1 cellular context compared by ENCODE assay signal in genomic region chr11:63867511-63867910, GRCh38.
TF ChIP-seq lines count a peak whose summit lies in the region.

No MANE protein-coding gene starts in this region.

TF ChIP-seq in GM23338, 12 proteins besides CTCF, POLR2A, EP300 and RAD21 (continued from another document):
- TF ChIP-seq, protein P1, sequence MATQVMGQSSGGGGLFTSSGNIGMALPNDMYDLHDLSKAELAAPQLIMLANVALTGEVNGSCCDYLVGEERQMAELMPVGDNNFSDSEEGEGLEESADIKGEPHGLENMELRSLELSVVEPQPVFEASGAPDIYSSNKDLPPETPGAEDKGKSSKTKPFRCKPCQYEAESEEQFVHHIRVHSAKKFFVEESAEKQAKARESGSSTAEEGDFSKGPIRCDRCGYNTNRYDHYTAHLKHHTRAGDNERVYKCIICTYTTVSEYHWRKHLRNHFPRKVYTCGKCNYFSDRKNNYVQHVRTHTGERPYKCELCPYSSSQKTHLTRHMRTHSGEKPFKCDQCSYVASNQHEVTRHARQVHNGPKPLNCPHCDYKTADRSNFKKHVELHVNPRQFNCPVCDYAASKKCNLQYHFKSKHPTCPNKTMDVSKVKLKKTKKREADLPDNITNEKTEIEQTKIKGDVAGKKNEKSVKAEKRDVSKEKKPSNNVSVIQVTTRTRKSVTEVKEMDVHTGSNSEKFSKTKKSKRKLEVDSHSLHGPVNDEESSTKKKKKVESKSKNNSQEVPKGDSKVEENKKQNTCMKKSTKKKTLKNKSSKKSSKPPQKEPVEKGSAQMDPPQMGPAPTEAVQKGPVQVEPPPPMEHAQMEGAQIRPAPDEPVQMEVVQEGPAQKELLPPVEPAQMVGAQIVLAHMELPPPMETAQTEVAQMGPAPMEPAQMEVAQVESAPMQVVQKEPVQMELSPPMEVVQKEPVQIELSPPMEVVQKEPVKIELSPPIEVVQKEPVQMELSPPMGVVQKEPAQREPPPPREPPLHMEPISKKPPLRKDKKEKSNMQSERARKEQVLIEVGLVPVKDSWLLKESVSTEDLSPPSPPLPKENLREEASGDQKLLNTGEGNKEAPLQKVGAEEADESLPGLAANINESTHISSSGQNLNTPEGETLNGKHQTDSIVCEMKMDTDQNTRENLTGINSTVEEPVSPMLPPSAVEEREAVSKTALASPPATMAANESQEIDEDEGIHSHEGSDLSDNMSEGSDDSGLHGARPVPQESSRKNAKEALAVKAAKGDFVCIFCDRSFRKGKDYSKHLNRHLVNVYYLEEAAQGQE (IDR thresholded peaks at IDR 0.05; ENCODE audit: unreplicated experiment) = no peak
- TF ChIP-seq STAT1 (IDR thresholded peaks at IDR 0.05; ENCODE audit: unreplicated experiment) (no peak), ZNF331 (CRISPR knock-in tag; IDR thresholded peaks at IDR 0.05; ENCODE audit: low read depth) (no peak), ZNF114 (CRISPR knock-in tag; IDR thresholded peaks at IDR 0.05) (no peak)
- TF ChIP-seq, protein P2, sequence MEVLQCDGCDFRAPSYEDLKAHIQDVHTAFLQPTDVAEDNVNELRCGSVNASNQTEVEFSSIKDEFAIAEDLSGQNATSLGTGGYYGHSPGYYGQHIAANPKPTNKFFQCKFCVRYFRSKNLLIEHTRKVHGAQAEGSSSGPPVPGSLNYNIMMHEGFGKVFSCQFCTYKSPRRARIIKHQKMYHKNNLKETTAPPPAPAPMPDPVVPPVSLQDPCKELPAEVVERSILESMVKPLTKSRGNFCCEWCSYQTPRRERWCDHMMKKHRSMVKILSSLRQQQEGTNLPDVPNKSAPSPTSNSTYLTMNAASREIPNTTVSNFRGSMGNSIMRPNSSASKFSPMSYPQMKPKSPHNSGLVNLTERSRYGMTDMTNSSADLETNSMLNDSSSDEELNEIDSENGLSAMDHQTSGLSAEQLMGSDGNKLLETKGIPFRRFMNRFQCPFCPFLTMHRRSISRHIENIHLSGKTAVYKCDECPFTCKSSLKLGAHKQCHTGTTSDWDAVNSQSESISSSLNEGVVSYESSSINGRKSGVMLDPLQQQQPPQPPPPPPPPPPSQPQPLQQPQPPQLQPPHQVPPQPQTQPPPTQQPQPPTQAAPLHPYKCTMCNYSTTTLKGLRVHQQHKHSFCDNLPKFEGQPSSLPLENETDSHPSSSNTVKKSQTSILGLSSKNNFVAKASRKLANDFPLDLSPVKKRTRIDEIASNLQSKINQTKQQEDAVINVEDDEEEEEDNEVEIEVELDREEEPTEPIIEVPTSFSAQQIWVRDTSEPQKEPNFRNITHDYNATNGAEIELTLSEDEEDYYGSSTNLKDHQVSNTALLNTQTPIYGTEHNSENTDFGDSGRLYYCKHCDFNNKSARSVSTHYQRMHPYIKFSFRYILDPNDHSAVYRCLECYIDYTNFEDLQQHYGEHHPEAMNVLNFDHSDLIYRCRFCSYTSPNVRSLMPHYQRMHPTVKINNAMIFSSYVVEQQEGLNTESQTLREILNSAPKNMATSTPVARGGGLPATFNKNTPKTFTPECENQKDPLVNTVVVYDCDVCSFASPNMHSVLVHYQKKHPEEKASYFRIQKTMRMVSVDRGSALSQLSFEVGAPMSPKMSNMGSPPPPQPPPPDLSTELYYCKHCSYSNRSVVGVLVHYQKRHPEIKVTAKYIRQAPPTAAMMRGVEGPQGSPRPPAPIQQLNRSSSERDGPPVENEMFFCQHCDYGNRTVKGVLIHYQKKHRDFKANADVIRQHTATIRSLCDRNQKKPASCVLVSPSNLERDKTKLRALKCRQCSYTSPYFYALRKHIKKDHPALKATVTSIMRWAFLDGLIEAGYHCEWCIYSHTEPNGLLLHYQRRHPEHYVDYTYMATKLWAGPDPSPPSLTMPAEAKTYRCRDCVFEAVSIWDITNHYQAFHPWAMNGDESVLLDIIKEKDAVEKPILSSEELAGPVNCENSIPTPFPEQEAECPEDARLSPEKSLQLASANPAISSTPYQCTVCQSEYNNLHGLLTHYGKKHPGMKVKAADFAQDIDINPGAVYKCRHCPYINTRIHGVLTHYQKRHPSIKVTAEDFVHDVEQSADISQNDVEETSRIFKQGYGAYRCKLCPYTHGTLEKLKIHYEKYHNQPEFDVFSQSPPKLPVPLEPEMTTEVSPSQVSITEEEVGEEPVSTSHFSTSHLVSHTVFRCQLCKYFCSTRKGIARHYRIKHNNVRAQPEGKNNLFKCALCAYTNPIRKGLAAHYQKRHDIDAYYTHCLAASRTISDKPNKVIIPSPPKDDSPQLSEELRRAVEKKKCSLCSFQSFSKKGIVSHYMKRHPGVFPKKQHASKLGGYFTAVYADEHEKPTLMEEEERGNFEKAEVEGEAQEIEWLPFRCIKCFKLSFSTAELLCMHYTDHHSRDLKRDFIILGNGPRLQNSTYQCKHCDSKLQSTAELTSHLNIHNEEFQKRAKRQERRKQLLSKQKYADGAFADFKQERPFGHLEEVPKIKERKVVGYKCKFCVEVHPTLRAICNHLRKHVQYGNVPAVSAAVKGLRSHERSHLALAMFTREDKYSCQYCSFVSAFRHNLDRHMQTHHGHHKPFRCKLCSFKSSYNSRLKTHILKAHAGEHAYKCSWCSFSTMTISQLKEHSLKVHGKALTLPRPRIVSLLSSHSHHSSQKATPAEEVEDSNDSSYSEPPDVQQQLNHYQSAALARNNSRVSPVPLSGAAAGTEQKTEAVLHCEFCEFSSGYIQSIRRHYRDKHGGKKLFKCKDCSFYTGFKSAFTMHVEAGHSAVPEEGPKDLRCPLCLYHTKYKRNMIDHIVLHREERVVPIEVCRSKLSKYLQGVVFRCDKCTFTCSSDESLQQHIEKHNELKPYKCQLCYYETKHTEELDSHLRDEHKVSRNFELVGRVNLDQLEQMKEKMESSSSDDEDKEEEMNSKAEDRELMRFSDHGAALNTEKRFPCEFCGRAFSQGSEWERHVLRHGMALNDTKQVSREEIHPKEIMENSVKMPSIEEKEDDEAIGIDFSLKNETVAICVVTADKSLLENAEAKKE (CRISPR knock-in tag; IDR thresholded peaks at IDR 0.05) = no peak
TF ChIP-seq in GM23338: peak in this region for 0.
